Comparison of ENCODE assay signal across 8 cellular contexts in the genomic region with DNA sequence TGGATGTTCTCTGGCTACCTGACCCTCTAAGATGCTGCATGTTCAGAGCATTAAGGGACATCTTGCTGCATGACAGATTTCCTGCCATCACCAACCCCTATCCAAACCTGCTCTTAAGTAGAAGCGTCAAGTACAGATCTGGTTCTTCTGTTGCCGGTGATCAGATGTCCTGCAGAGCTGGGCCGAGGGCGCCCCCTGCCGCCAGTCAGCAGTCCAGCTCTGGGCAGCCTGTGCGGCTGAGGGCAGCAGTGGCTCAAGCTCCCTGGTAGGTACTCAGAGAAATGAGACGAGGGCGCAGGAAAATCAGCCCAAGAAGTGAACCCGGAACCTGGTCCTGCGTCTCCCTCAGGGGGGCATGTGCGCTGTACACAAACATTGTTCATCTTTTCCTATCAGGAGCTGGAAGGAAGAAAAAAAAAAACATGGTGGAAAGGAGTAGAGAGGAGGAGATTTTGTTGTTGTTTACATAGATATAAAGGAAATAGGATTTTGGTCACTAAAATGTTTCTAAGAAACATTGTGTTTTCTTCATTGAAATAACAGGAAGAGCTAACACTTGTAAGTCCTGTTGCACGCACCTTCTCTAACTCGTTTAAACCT.
A peak's percentile ranks its signal among the peaks of the same experiment; 100 is the strongest.
DNase-seq lines count a peak whose midpoint lies in the region; ATAC-seq, FAIRE-seq and TF ChIP-seq lines count a peak whose summit lies in the region.

No MANE protein-coding gene starts in this region.

- H3K27me3 Mint-ChIP-seq in GM23338 (ENCODE audit: insufficient read depth, low read depth, poor library complexity), result peaks cover 6% of the 10 kb centered on the region
- H3K27me3 Mint-ChIP-seq in nephron progenitor cell (ENCODE audit: low read depth, poor library complexity), result peaks cover 3% of the 10 kb centered on the region

- DNase-seq in activated T-cell treated with anti-CD3 and anti-CD28 coated beads for 24 hours (ENCODE audit: low read depth) (peak; percentile 8), activated T-cell treated with anti-CD3 and anti-CD28 coated beads for 4 hours (no peak), GM23338 (ENCODE audit: low spot score) (peak; percentile 84), M059J (ENCODE audit: low read depth) (peak; percentile 47), SK-N-DZ (ENCODE audit: low spot score) (peak; percentile 41), H1 (ENCODE audit: low read depth in 1 of 2, low spot score in 2 of 2) (peak; percentile 56 to 87), nephron progenitor cell (peak; percentile 78)

- H4K20me1 ChIP-seq in GM23338 (replicated peaks; ENCODE audit: insufficient read depth) (no peaks in the 10 kb centered on the region; the same call in none of the 2 replicates), H1 (replicated peaks in 1 of 2; ENCODE audit: control insufficient read depth in 1 of 2, insufficient read depth in 2 of 2, low read length in 2 of 2) (no peaks in the 10 kb centered on the region)

- FAIRE-seq in H1 (lab: Jason Lieb, UNC), result no peak

- peak; percentile 83 to 89 for TF ChIP-seq RAD21 in H1 (IDR thresholded peaks at IDR 0.05 in 1 of 2, conservative IDR thresholded peaks at IDR 0.05 in 1 of 2; ENCODE audit: low read depth in 2 of 2, low read length in 2 of 2)

- H3K18ac ChIP-seq in H1 (ENCODE audit: extremely low read depth, low read length), result no peak overlapping the region

- WGBS in H1 (ENCODE audit: extremely low coverage in 1 of 2, insufficient coverage in 1 of 2, insufficient read length in 1 of 2, insufficient replicate concordance in 2 of 2, low coverage in 1 of 2, low lambda C conversion rate in 2 of 2, missing lambda C conversion rate in 1 of 2), 2 experiments, result 52% methylated on average over 13 of the region's 13 CpGs; no CpG with 5 or more reads in 1 of the 2 experiments

- H2AFZ ChIP-seq in GM23338 (no peak overlapping the region), H1 (ENCODE audit: low read length) (no peak overlapping the region)

- no peak overlapping the region for H3K4me2 ChIP-seq in GM23338
- no peak overlapping the region for H3K4me2 ChIP-seq in H1 (ENCODE audit: insufficient read depth in 1 of 2, low read depth in 2 of 2, low read length in 2 of 2)

- H3K27ac Mint-ChIP-seq in GM23338 (peak overlapping the region; percentile 58; the same call in 1 of the 2 replicates), nephron progenitor cell (no peak overlapping the region)

- H3K9me3 ChIP-seq in H1 (ENCODE audit: insufficient read depth in 2 of 2, low read depth in 1 of 2, low read length in 1 of 2), result no peaks in the 10 kb centered on the region

- H3K36me3 Mint-ChIP-seq in GM23338 (ENCODE audit: low read depth), result peaks cover 28% of the 10 kb centered on the region
- peaks cover 53% of the 10 kb centered on the region for H3K36me3 Mint-ChIP-seq in nephron progenitor cell (ENCODE audit: low read depth)

- no peak overlapping the region for H4K8ac ChIP-seq in H1 (ENCODE audit: extremely low read depth, insufficient read depth, low read length)

- TF ChIP-seq CTCF in GM23338 (conservative IDR thresholded peaks at IDR 0.05; ENCODE audit: low read depth in 2 of 2) (peak; percentile 95 to 97), H1 (IDR thresholded peaks at IDR 0.05; ENCODE audit: control extremely low read depth in 1 of 3, insufficient read depth in 1 of 3, low read depth in 1 of 3, low read length in 3 of 3) (peak; percentile 86 to 99 (median 96)), nephron progenitor cell (IDR thresholded peaks at IDR 0.05) (peak; percentile 71)

- H3K27me3 ChIP-seq in GM23338 (ENCODE audit: insufficient read depth) (no peaks in the 10 kb centered on the region), H1 (replicated peaks in 1 of 4; ENCODE audit: control insufficient read depth in 3 of 4, extremely low read depth in 1 of 4, insufficient read depth in 3 of 4, low read length in 3 of 4) (no peaks in the 10 kb centered on the region)

- H2BK15ac ChIP-seq in H1 (ENCODE audit: low read length), result no peak overlapping the region

- TF ChIP-seq POLR2A in H1 (IDR thresholded peaks at IDR 0.05; ENCODE audit: control extremely low read depth in 1 of 2, low read depth in 2 of 2, low read length in 2 of 2), result no peak

- CTCF ChIA-PET in H1 (lab: Charles Lee; ENCODE audit: partially characterized antibody), result interaction anchor here (0.6 to 9.2 kb wide), 30 partner anchors 7 to 935 kb away, joined by 3 to 61 read pairs (median 4); no protein-coding TSS in a partner anchor

- no peaks in the 10 kb centered on the region for H3K79me2 ChIP-seq in GM23338 (replicated peaks; ENCODE audit: insufficient read depth)
- H3K79me2 ChIP-seq in H1 (ENCODE audit: control insufficient read depth in 1 of 2, insufficient read depth in 2 of 2, low read length in 2 of 2), result no peaks in the 10 kb centered on the region

- no peak overlapping the region for H3K23ac ChIP-seq in H1 (ENCODE audit: insufficient read length)

- H2BK120ac ChIP-seq in H1 (replicated peaks; ENCODE audit: low read depth, low read length), result no peak overlapping the region

- H4K5ac ChIP-seq in H1 (ENCODE audit: insufficient read length, low read depth, low read length), result no peak overlapping the region

- H3K4me3 Mint-ChIP-seq in GM23338 (no peak overlapping the region), nephron progenitor cell (no peak overlapping the region)

- H3K9me3 Mint-ChIP-seq in GM23338 (no peaks in the 10 kb centered on the region), nephron progenitor cell (no peaks in the 10 kb centered on the region)

- no peak overlapping the region for H4K91ac ChIP-seq in H1 (replicated peaks; ENCODE audit: insufficient read length, low read length)

- no peak overlapping the region for H2BK12ac ChIP-seq in H1 (ENCODE audit: low read depth, low read length)

- H3K4me3 ChIP-seq in GM23338 (no peak overlapping the region), H1 (ENCODE audit: extremely low read depth in 1 of 4, insufficient read depth in 2 of 4, low read depth in 3 of 4, low read length in 4 of 4) (no peak overlapping the region)

- H3K56ac ChIP-seq in H1 (replicated peaks; ENCODE audit: insufficient read length, low read depth, low read length), result no peak overlapping the region

- no peak overlapping the region for H2AK5ac ChIP-seq in H1 (ENCODE audit: low read depth, low read length)

- TF ChIP-seq EP300 in H1 (IDR thresholded peaks at IDR 0.05; ENCODE audit: borderline replicate concordance in 1 of 2, low read depth in 2 of 2, low read length in 2 of 2), result no peak

- no peak overlapping the region for H3K14ac ChIP-seq in H1 (ENCODE audit: insufficient read length)

- no peak overlapping the region for H2BK5ac ChIP-seq in H1 (ENCODE audit: low read depth, low read length)

- no peaks in the 10 kb centered on the region for H3F3A ChIP-seq in GM23338 (replicated peaks; ENCODE audit: low read depth)

- H3K4me1 Mint-ChIP-seq in GM23338 (peaks cover 24% of the 10 kb centered on the region), nephron progenitor cell (peaks cover 29% of the 10 kb centered on the region)

- H3K4ac ChIP-seq in H1 (replicated peaks; ENCODE audit: insufficient read length, low read depth, low read length), result no peak overlapping the region

- peaks cover 16% of the 10 kb centered on the region; the same call in 1 of the 2 replicates for H3K36me3 ChIP-seq in GM23338 (ENCODE audit: insufficient read depth)
- peaks cover 0 to 18% (median 1%) of the 10 kb centered on the region in 4 experiments; a peak in 2 of 8 replicates for H3K36me3 ChIP-seq in H1 (ENCODE audit: control insufficient read depth in 2 of 4, insufficient read depth in 4 of 4, low read length in 3 of 4)

- H3K79me1 ChIP-seq in H1 (ENCODE audit: low read depth, low read length), result no peaks in the 10 kb centered on the region

- POLR2A ChIA-PET in H1 (lab: Charles Lee; ENCODE audit: partially characterized antibody), result interaction anchor here (1.2 kb wide), 1 partner anchor 70 kb away, joined by 3 read pairs; no protein-coding TSS in a partner anchor

- H2BK20ac ChIP-seq in H1 (ENCODE audit: low read length), result no peak overlapping the region

- H3K9ac ChIP-seq in H1 (replicated peaks in 1 of 4; ENCODE audit: extremely low read depth in 1 of 4, low read depth in 3 of 4, low read length in 3 of 4), result no peak overlapping the region

- no peaks in the 10 kb centered on the region for H3K23me2 ChIP-seq in H1 (ENCODE audit: low read depth, low read length)

- H3K4me1 ChIP-seq in GM23338 (ENCODE audit: insufficient read depth) (no peaks in the 10 kb centered on the region), H1 (replicated peaks in 1 of 4; ENCODE audit: control insufficient read depth in 3 of 4, insufficient read depth in 4 of 4, low read length in 3 of 4) (no peaks in the 10 kb centered on the region)

- H3K27ac ChIP-seq in GM23338 (ENCODE audit: low read depth) (no peak overlapping the region), H1 (ENCODE audit: low read depth, low read length) (no peak overlapping the region)

- H3K9me2 ChIP-seq in GM23338 (ENCODE audit: insufficient read depth), result no peaks in the 10 kb centered on the region

- ATAC-seq in GM23338 (peak; percentile 99), HG03439 (IDR thresholded peaks at IDR 0.05; ENCODE audit: unreplicated experiment) (no peak)

TF ChIP-seq in GM23338, 12 proteins besides CTCF, POLR2A, EP300 and RAD21 (continues in another document):
- TF ChIP-seq ETS1 (IDR thresholded peaks at IDR 0.05) (no peak), ZNF331 (CRISPR knock-in tag; IDR thresholded peaks at IDR 0.05; ENCODE audit: low read depth) (no peak), EZH2phosphoT487 (IDR thresholded peaks at IDR 0.05; ENCODE audit: unreplicated experiment) (no peak)

TF ChIP-seq in H1, 55 proteins besides CTCF, POLR2A, EP300 and RAD21:
- no peak for TF ChIP-seq CEBPB (IDR thresholded peaks at IDR 0.05; ENCODE audit: low read depth, low read length)
- 0 out of 2 replicates have a peak, but pooled peaks have one; percentile 21 for TF ChIP-seq JUND (IDR thresholded peaks at IDR 0.05; ENCODE audit: low read length)
- no peak for TF ChIP-seq CHD2 (IDR thresholded peaks at IDR 0.05; ENCODE audit: low read length)
